In the genomic region with DNA sequence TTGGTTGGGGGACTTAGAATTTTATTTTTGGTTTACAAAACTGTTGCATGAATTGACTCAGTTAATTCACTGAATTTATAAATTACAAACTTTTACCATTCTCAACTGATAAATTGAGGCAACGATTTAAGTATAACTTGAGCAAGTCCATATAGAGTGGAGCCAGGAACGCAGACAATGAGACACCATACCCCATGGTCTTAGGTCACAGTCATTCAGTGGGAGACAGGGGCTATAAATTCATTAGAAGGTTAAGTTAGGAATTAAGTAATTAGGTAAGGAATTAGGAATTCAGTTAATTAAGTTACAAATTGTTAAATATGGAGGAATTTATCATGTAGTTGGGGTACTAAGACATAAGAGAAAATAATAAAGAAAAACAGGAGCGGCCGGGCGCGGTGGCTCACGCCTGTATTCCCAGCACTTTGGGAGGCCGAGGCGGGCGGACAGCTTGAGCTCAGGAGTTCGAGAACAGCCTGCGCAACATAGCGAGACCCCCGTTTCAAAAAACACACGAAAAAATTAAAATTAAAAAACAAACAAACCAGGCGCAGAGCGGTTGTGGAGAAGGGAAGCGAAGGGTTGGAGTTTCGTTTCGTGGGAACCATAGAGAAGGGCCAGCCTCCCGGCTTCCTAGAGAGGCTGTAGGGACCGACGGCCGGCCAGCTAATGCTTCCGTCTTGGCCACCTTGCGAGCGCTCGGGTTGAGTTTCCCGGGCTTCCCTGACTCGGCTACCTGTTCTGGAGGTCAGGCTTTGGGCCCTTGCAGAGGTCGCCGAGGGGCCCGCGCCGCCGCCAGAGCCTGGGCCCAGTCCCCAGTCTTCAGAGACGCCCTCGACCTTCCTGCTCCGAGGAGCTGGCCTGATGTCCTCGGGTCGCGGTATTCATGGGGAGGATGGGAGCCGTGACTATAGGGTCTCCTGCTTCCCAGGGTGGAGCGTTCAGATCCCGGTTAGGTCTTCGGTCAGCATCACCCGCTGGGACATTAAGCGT, we compare ENCODE assay signal across 8 cellular contexts. TPM values are rescaled to one million over a fixed set of nuclear protein-coding genes. Genes with fewer than 3 reads are reported as not detected.
DNase-seq lines count a peak whose midpoint lies in the region; ATAC-seq and TF ChIP-seq lines count a peak whose summit lies in the region.

A gene (plus strand): TSS at position 645 of the 993 bp plus-strand sequence. CDS start 858 bp downstream, outside the sequence.

- peak; percentile 78 for DNase-seq in EH (ENCODE audit: low read depth)
- DNase-seq in IMR-90, result peak; percentile 73
- peak; percentile 50 for DNase-seq in SHP77 treated with DMSO at 0.1 percent for 48 hours (lab: John Stamatoyannopoulos, UW)
- DNase-seq in activated naive CD8-positive, alpha-beta T cell treated with anti-CD3 and anti-CD28 coated beads, Interleukin-2, amount 10 ng/mL, durations not matched to agents 7 days and 5 days, result peak; percentile 67
- peak; percentile 90 for DNase-seq in Right ventricle myocardium inferior (ENCODE audit: missing footprints)
- no peak for DNase-seq in omental fat pad (ENCODE audit: low spot score)
- DNase-seq in ureter (ENCODE audit: low spot score), result peak; percentile 75

- peak within 1 kb of the TSS; percentile 85 for H3K27ac Mint-ChIP-seq in activated naive CD8-positive, alpha-beta T cell treated with anti-CD3 and anti-CD28 coated beads, Interleukin-2, amount 10 ng/mL, durations not matched to agents 7 days and 5 days

- H3K27me3 Mint-ChIP-seq in activated naive CD8-positive, alpha-beta T cell treated with anti-CD3 and anti-CD28 coated beads, Interleukin-2, amount 10 ng/mL, durations not matched to agents 7 days and 5 days, result no peaks in the 10 kb centered on the region

- no peak within 1 kb of the TSS for H2BK20ac ChIP-seq in IMR-90 (ENCODE audit: low read depth, low read length)

- H2AK9ac ChIP-seq in IMR-90 (replicated peaks; ENCODE audit: low read depth, low read length, poor library complexity), result peak within 1 kb of the TSS; percentile 56

- no peak for TF ChIP-seq RAD21 in IMR-90 (IDR thresholded peaks at IDR 0.05; ENCODE audit: low read length)

- peak within 1 kb of the TSS; percentile 41 for H3K27ac ChIP-seq in IMR-90 (ENCODE audit: insufficient read depth, low read length)

- H3K4me1 ChIP-seq in IMR-90 (ENCODE audit: control insufficient read depth, insufficient read depth, low read length), result peaks cover 3% of the 10 kb centered on the region

- peaks cover 23% of the 10 kb centered on the region for H3K4me1 Mint-ChIP-seq in activated naive CD8-positive, alpha-beta T cell treated with anti-CD3 and anti-CD28 coated beads, Interleukin-2, amount 10 ng/mL, durations not matched to agents 7 days and 5 days

- H3K36me3 Mint-ChIP-seq in activated naive CD8-positive, alpha-beta T cell treated with anti-CD3 and anti-CD28 coated beads, Interleukin-2, amount 10 ng/mL, durations not matched to agents 7 days and 5 days, result peaks cover 19% of the 10 kb centered on the region

- H4K91ac ChIP-seq in IMR-90 (ENCODE audit: insufficient read depth, low read depth, low read length), result peak within 1 kb of the TSS; percentile 67

- no peak within 1 kb of the TSS for H2BK5ac ChIP-seq in IMR-90 (ENCODE audit: low read depth, low read length, poor library complexity, severe bottlenecking)

- H3K56ac ChIP-seq in IMR-90 (ENCODE audit: extremely low read depth, insufficient read depth, low read length), result 0 out of 2 replicates have a peak within 1 kb of the TSS, but pooled peaks have one; percentile 39

- H3K23ac ChIP-seq in IMR-90 (ENCODE audit: low read depth, low read length), result peak within 1 kb of the TSS; percentile 39; the same call in 1 of the 2 replicates

- no peak within 1 kb of the TSS for H2BK15ac ChIP-seq in IMR-90 (ENCODE audit: low read depth, low read length)

- 0% methylated on average over 9 of the region's 48 CpGs; no CpG with 5 or more reads in 1 of the 2 experiments for WGBS in IMR-90 (ENCODE audit: extremely low coverage in 2 of 2, insufficient read length in 1 of 2), 2 experiments

- no peak within 1 kb of the TSS for H2AK5ac ChIP-seq in IMR-90 (ENCODE audit: low read depth, low read length)

- intact Hi-C loops in IMR-90 (cut with micrococcal nuclease), result loop anchor here (1.0 kb wide), 1 partner anchor 48 kb away; a partner anchor contains a TSS
- intact Hi-C loops in Right ventricle myocardium inferior (cut with DNase I), result loop anchor here (2.0 kb wide), 3 partner anchors 20 to 48 kb away; a partner anchor contains a TSS

- H2AFZ ChIP-seq in IMR-90 (replicated peaks; ENCODE audit: low read length, poor library complexity), result peak within 1 kb of the TSS; percentile 87

- H3K9me1 ChIP-seq in IMR-90 (ENCODE audit: insufficient read depth, low read length), result peaks cover 9% of the 10 kb centered on the region

- peak within 1 kb of the TSS; percentile 83 for H3K4ac ChIP-seq in IMR-90 (ENCODE audit: low read depth, low read length)

- TF ChIP-seq CTCF in IMR-90 (conservative IDR thresholded peaks at IDR 0.05; ENCODE audit: low read depth, low read length), result no peak
- TF ChIP-seq CTCF in omental fat pad (IDR thresholded peaks at IDR 0.05), result no peak

- H3K4me3 Mint-ChIP-seq in activated naive CD8-positive, alpha-beta T cell treated with anti-CD3 and anti-CD28 coated beads, Interleukin-2, amount 10 ng/mL, durations not matched to agents 7 days and 5 days, result peak within 1 kb of the TSS; percentile 86

- peak within 1 kb of the TSS; percentile 98 for H4K5ac ChIP-seq in IMR-90 (ENCODE audit: low read depth, low read length)

- no peaks in the 10 kb centered on the region for H3K9me3 Mint-ChIP-seq in activated naive CD8-positive, alpha-beta T cell treated with anti-CD3 and anti-CD28 coated beads, Interleukin-2, amount 10 ng/mL, durations not matched to agents 7 days and 5 days

- in situ Hi-C loops in IMR-90 (cut with MboI; ENCODE audit: low sequenced_read_pairs), result no loop called here

- H3K14ac ChIP-seq in IMR-90 (replicated peaks; ENCODE audit: low read depth, low read length), result peak within 1 kb of the TSS; percentile 83

- H3K9me3 ChIP-seq in IMR-90 (ENCODE audit: control insufficient read depth, insufficient read depth, low read length), result no peaks in the 10 kb centered on the region

- 0 out of 2 replicates have a peak within 1 kb of the TSS, but pooled peaks have one; percentile 20 for H2BK120ac ChIP-seq in IMR-90 (ENCODE audit: low read depth, low read length)

- POLR2A ChIA-PET in IMR-90 (lab: Charles Lee; ENCODE audit: unreplicated experiment), result no interaction called here
- POLR2A ChIA-PET in activated naive CD8-positive, alpha-beta T cell treated with anti-CD3 and anti-CD28 coated beads, Interleukin-2, amount 10 ng/mL, durations not matched to agents 7 days and 5 days (lab: Charles Lee), result interaction anchor here (1.0 to 3.0 kb wide), 5 partner anchors 13 to 168 kb away, joined by 3 to 21 read pairs (median 9); a partner anchor contains a TSS

- H4K8ac ChIP-seq in IMR-90 (ENCODE audit: low read depth in 2 of 2, low read length in 2 of 2), result peak within 1 kb of the TSS; percentile 95 to 96

- dilution Hi-C loops in IMR-90 (cut with HindIII; ENCODE audit: low sequenced_read_pairs, unreplicated experiment), result no loop called here

- peaks cover 8 to 11% of the 10 kb centered on the region in 2 experiments; a peak in 3 of 4 replicates for H3K79me1 ChIP-seq in IMR-90 (ENCODE audit: low read depth in 1 of 2, low read length in 2 of 2)

- H3K36me3 ChIP-seq in IMR-90 (ENCODE audit: control insufficient read depth, insufficient read depth, low read length), result no peaks in the 10 kb centered on the region; the same call in 1 of the 2 replicates

- H3K18ac ChIP-seq in IMR-90 (ENCODE audit: low read depth, low read length), result peak within 1 kb of the TSS; percentile 17; the same call in 1 of the 2 replicates

- ATAC-seq in GM21515 (IDR thresholded peaks at IDR 0.05; ENCODE audit: unreplicated experiment), result peak; percentile 83
- ATAC-seq in IMR-90 (ENCODE audit: low read depth), result peak; percentile 99
- ATAC-seq in activated naive CD8-positive, alpha-beta T cell treated with anti-CD3 and anti-CD28 coated beads, Interleukin-2, amount 10 ng/mL, durations not matched to agents 7 days and 5 days (ENCODE audit: low read depth), result peak; percentile 89
- peak; percentile 91 for ATAC-seq in Right ventricle myocardium inferior
- ATAC-seq in omental fat pad (ENCODE audit: low FRiP score), result peak; percentile 90

- H3K9ac ChIP-seq in IMR-90 (ENCODE audit: low read depth, low read length), result peak within 1 kb of the TSS; percentile 84

- H3K4me2 ChIP-seq in IMR-90 (ENCODE audit: low read depth, low read length), result peak within 1 kb of the TSS; percentile 84

- no peaks in the 10 kb centered on the region for H3K27me3 ChIP-seq in IMR-90 (ENCODE audit: control insufficient read depth, insufficient read depth, low read length)

- TF ChIP-seq POLR2A in IMR-90 (IDR thresholded peaks at IDR 0.05; ENCODE audit: low read depth, low read length), result 0 out of 2 replicates have a peak, but pooled peaks have one; percentile 27

- peak within 1 kb of the TSS; percentile 70 for H3K4me3 ChIP-seq in IMR-90 (ENCODE audit: insufficient read depth, low read depth, low read length)

- no TSS peak for BruUV-seq in IMR-90 (replicated peaks; lab: Mats Ljungman, UMichigan)

- no peaks in the 10 kb centered on the region for H4K20me1 ChIP-seq in IMR-90 (ENCODE audit: insufficient read depth, low read length)

- CTCF ChIA-PET in IMR-90 (lab: Yijun Ruan, JAX), result interaction anchor here (1.1 kb wide), 1 partner anchor 12 kb away, joined by 3 read pairs; no protein-coding TSS in a partner anchor

TF ChIP-seq in IMR-90, 13 proteins besides CTCF, POLR2A, EP300 and RAD21 (continues in another document):
- TF ChIP-seq CEBPB (IDR thresholded peaks at IDR 0.05; ENCODE audit: low read depth, low read length) (no peak), FOS (IDR thresholded peaks at IDR 0.05; ENCODE audit: low read depth, low read length) (no peak), MXI1 (IDR thresholded peaks at IDR 0.05; ENCODE audit: borderline replicate concordance, low read depth, low read length) (no peak), RCOR1 (IDR thresholded peaks at IDR 0.05; ENCODE audit: insufficient replicate concordance, low read length) (no peak)
- TF ChIP-seq, protein P1, sequence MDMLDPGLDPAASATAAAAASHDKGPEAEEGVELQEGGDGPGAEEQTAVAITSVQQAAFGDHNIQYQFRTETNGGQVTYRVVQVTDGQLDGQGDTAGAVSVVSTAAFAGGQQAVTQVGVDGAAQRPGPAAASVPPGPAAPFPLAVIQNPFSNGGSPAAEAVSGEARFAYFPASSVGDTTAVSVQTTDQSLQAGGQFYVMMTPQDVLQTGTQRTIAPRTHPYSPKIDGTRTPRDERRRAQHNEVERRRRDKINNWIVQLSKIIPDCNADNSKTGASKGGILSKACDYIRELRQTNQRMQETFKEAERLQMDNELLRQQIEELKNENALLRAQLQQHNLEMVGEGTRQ (IDR thresholded peaks at IDR 0.05; ENCODE audit: low read depth, low read length), result no peak

RNA-seq across cellular contexts. Expression of the gene that starts here (rescaled TPM):
- total RNA-seq in IMR-90 (2012; rRNA removed) (4.2 and 4.8 TPM in 2 replicates), Right ventricle myocardium inferior (3.9 TPM), omental fat pad (1 to 10 TPM; 2.9 to 7.3 (median 4.0) TPM), ureter (10.6 TPM)
- 1.9 and 2.0 TPM in 2 replicates for polyA plus RNA-seq in IMR-90 (2012; rRNA removed)
- 0.63 and 0.71 TPM in 2 replicates for polyA plus RNA-seq in IMR-90 (2012; cell fraction: cytosol; rRNA removed)
- 1.0 and 2.8 TPM in 2 replicates for polyA plus RNA-seq in IMR-90 (2012; cell fraction: nucleus; rRNA removed; ENCODE audit: low replicate concordance)
- 10 to 100 TPM; 11.3 to 13.3 TPM for total RNA-seq in activated naive CD8-positive, alpha-beta T cell treated with anti-CD3 and anti-CD28 coated beads, Interleukin-2, amount 10 ng/mL, durations not matched to agents 7 days and 5 days
